ENCODE assay signal across 30 cellular contexts in the genomic region with DNA sequence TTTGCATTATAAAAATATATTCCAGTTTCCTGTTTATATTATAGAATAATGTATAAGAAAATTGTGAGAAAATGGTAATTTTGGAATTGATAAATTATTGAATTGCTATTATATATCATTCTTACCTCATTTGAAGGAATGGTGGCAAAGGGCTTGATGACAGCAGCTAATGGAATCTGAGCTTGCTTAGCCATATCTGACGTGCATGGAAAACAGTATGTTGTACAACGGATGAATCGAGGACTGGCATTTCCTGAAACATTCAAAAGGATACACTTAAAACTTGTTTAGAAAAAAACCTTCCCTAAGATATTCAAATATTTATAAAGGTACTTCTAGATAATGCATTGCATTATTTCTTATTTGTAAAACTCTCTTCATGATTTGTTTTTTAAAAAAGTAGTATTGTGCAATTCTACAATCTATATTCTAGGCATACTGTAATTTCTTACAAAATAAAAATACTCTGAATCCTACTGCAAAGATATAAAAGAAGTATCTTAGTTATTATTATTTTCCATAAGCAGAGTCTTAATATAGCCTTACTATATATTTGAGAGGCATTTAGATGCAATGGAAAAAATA. TPM values are rescaled to one million over a fixed set of nuclear protein-coding genes. Genes with fewer than 3 reads are reported as not detected.
DNase-seq lines count a peak whose midpoint lies in the region; ATAC-seq, FAIRE-seq and TF ChIP-seq lines count a peak whose summit lies in the region.
"Had no signal": no experiment of that assay in that cellular context is flagged by ENCODE, and none has a peak within 500 bp of the region (broad histone marks: within the 10 kb centered on the region; RNA-seq: fewer than 3 reads in every experiment).

No MANE protein-coding gene starts in this region.

- peaks cover 19% of the 10 kb centered on the region for H3K36me3 Mint-ChIP-seq in astrocyte (ENCODE audit: low read depth, unreplicated experiment)
- H3K36me3 Mint-ChIP-seq in naive thymus-derived CD8-positive, alpha-beta T cell: peaks cover 17 to 65% (median 37%) of the 10 kb centered on the region in 3 donors

- POLR2A ChIA-PET in naive thymus-derived CD8-positive, alpha-beta T cell (lab: Charles Lee): no interaction called here

- 84 to 91% (median 88%) methylated on average over 3 of the region's 3 CpGs for WGBS in heart left ventricle, 4 donors

- ATAC-seq in naive thymus-derived CD8-positive, alpha-beta T cell: no peak
- ATAC-seq in heart left ventricle: no peak
- ATAC-seq: activated CD4-positive, alpha-beta T cell treated with anti-CD3 and anti-CD28 coated beads for 36 hours; right cardiac atrium had no signal

- H3K4me1 Mint-ChIP-seq in astrocyte (ENCODE audit: low read depth, unreplicated experiment): peaks cover 16% of the 10 kb centered on the region
- H3K4me1 Mint-ChIP-seq in naive thymus-derived CD8-positive, alpha-beta T cell: no peaks in the 10 kb centered on the region
- H3K4me1 Mint-ChIP-seq: activated CD4-positive, alpha-beta T cell treated with anti-CD3 and anti-CD28 coated beads for 36 hours; CD14-positive monocyte; neural progenitor cell had no signal

- no peaks in the 10 kb centered on the region for H3K9me3 ChIP-seq in astrocyte (ENCODE audit: insufficient read depth, low read depth, low read length)
- no peaks in the 10 kb centered on the region for H3K9me3 ChIP-seq in fibroblast of lung (ENCODE audit: control insufficient read depth, insufficient read depth, low read depth, low read length)
- no peaks in the 10 kb centered on the region for H3K9me3 ChIP-seq in heart left ventricle
- H3K9me3 ChIP-seq: Caco-2, esophagus squamous epithelium, left ventricle myocardium inferior, stomach, thyroid gland, uterus had no signal

- TF ChIP-seq CTCF in astrocyte (IDR thresholded peaks at IDR 0.05; ENCODE audit: insufficient read depth, low read depth, low read length): no peak
- TF ChIP-seq CTCF in fibroblast of lung (conservative IDR thresholded peaks at IDR 0.05 in 1 of 2, IDR thresholded peaks at IDR 0.05 in 1 of 2; ENCODE audit: low read depth in 1 of 2, low read length in 2 of 2): no peak
- TF ChIP-seq CTCF in heart left ventricle (IDR thresholded peaks at IDR 0.05): no peak

- no peak overlapping the region for H3K27ac Mint-ChIP-seq in astrocyte (ENCODE audit: unreplicated experiment)
- no peak overlapping the region for H3K27ac Mint-ChIP-seq in naive thymus-derived CD8-positive, alpha-beta T cell
- H3K27ac Mint-ChIP-seq: activated CD4-positive, alpha-beta T cell treated with anti-CD3 and anti-CD28 coated beads for 36 hours; activated naive CD8-positive, alpha-beta T cell; CD14-positive monocyte; neural progenitor cell had no signal

- H3K79me2 ChIP-seq in astrocyte (ENCODE audit: insufficient read depth, low read length) (peaks cover 83% of the 10 kb centered on the region), fibroblast of lung (ENCODE audit: control insufficient read depth, insufficient read depth, low read length) (peaks cover 30% of the 10 kb centered on the region)

- no peak overlapping the region for H3K4me2 ChIP-seq in astrocyte (ENCODE audit: low read length)
- no peak overlapping the region for H3K4me2 ChIP-seq in fibroblast of lung (ENCODE audit: extremely low read depth, insufficient read depth, low read length)
- H3K4me2 ChIP-seq: neural progenitor cell had no signal

- peak overlapping the region; percentile 45 for H3K27ac ChIP-seq in astrocyte (ENCODE audit: low read depth, low read length)
- H3K27ac ChIP-seq in fibroblast of lung (ENCODE audit: insufficient read depth, low read length): no peak overlapping the region
- H3K27ac ChIP-seq in heart left ventricle: no peak overlapping the region
- H3K27ac ChIP-seq: esophagus squamous epithelium, left ventricle myocardium inferior, neural progenitor cell, stomach, thyroid gland, uterus, VCaP had no signal

- H3K27me3 ChIP-seq in astrocyte (ENCODE audit: insufficient read depth, low read length) (no peaks in the 10 kb centered on the region), fibroblast of lung (ENCODE audit: control insufficient read depth, insufficient read depth, low read length) (no peaks in the 10 kb centered on the region), heart left ventricle (no peaks in the 10 kb centered on the region)
- H3K27me3 ChIP-seq: dorsolateral prefrontal cortex, esophagus squamous epithelium, neural progenitor cell, stomach, thyroid gland, uterus had no signal

- peaks cover 11% of the 10 kb centered on the region for H3K4me1 ChIP-seq in astrocyte (ENCODE audit: insufficient read depth, low read length)
- no peaks in the 10 kb centered on the region for H3K4me1 ChIP-seq in fibroblast of lung (ENCODE audit: control insufficient read depth, extremely low read depth, insufficient read depth, low read length)
- H3K4me1 ChIP-seq in heart left ventricle: peaks cover 0 to 23% (median 4%) of the 10 kb centered on the region in 12 donors
- H3K4me1 ChIP-seq: Caco-2, neural progenitor cell, thyroid gland, uterus had no signal

- TF ChIP-seq POLR2A in heart left ventricle (IDR thresholded peaks at IDR 0.05): no peak

- H3K4me3 ChIP-seq in astrocyte (ENCODE audit: insufficient read depth, low read depth, low read length) (no peak overlapping the region), fibroblast of lung (replicated peaks in 1 of 4; ENCODE audit: control extremely low read depth in 1 of 4, insufficient read depth in 1 of 4, low read depth in 3 of 4, low read length in 4 of 4) (no peak overlapping the region), heart left ventricle (no peak overlapping the region)
- H3K4me3 ChIP-seq: dorsolateral prefrontal cortex, esophagus squamous epithelium, left ventricle myocardium inferior, neural progenitor cell, stomach, thyroid gland, uterus had no signal

- H3K4me3 Mint-ChIP-seq in astrocyte (ENCODE audit: unreplicated experiment): no peak overlapping the region
- H3K4me3 Mint-ChIP-seq in naive thymus-derived CD8-positive, alpha-beta T cell: no peak overlapping the region
- H3K4me3 Mint-ChIP-seq: activated CD4-positive, alpha-beta T cell treated with anti-CD3 and anti-CD28 coated beads for 36 hours; activated naive CD8-positive, alpha-beta T cell; CD14-positive monocyte; neural progenitor cell had no signal

- H4K20me1 ChIP-seq in astrocyte (ENCODE audit: insufficient read depth, low read length) (peaks cover 82% of the 10 kb centered on the region), fibroblast of lung (ENCODE audit: control insufficient read depth, extremely low read depth, insufficient read depth, low read length) (no peaks in the 10 kb centered on the region)

- intact Hi-C loops in heart left ventricle (cut with DNase I): no loop called here

- H2AFZ ChIP-seq in astrocyte (ENCODE audit: low read depth, low read length) (no peak overlapping the region), fibroblast of lung (ENCODE audit: low read length) (no peak overlapping the region)
- H2AFZ ChIP-seq: neural progenitor cell had no signal

- FAIRE-seq in astrocyte (lab: Jason Lieb, UNC): no peak
- FAIRE-seq: endometrium, islet of Langerhans had no signal

- H3K27me3 Mint-ChIP-seq in astrocyte (ENCODE audit: low read depth, unreplicated experiment): no peaks in the 10 kb centered on the region
- no peaks in the 10 kb centered on the region for H3K27me3 Mint-ChIP-seq in naive thymus-derived CD8-positive, alpha-beta T cell
- H3K27me3 Mint-ChIP-seq: activated CD4-positive, alpha-beta T cell treated with anti-CD3 and anti-CD28 coated beads for 36 hours; activated naive CD8-positive, alpha-beta T cell had no signal

- no peaks in the 10 kb centered on the region for H3K9me3 Mint-ChIP-seq in astrocyte (ENCODE audit: unreplicated experiment)
- H3K9me3 Mint-ChIP-seq in naive thymus-derived CD8-positive, alpha-beta T cell: no peaks in the 10 kb centered on the region

- H3K9ac ChIP-seq in astrocyte (ENCODE audit: low read length): no peak overlapping the region
- no peak overlapping the region for H3K9ac ChIP-seq in fibroblast of lung (ENCODE audit: insufficient read depth, low read length)
- H3K9ac ChIP-seq: neural progenitor cell had no signal

- DNase-seq in EL (peak; percentile 39), astrocyte (ENCODE audit: low read depth) (peak; percentile 46), fibroblast of lung (ENCODE audit: low read depth in 2 of 2) (peak; percentile 55 to 60), pulmonary artery endothelial cell (ENCODE audit: low read depth, low spot score) (peak; percentile 67), heart left ventricle (no peak), AML-193 (lab: John Stamatoyannopoulos, UW) (no peak)
- DNase-seq in naive thymus-derived CD8-positive, alpha-beta T cell: no peak
- DNase-seq: activated CD4-positive, alpha-beta T cell treated with anti-CD3 and anti-CD28 coated beads for 36 hours; activated effector memory CD4-positive, alpha-beta T cell treated with Interleukin-2 at 50 U/mL for 16 hours; aorta; Caco-2; DMS53; dorsolateral prefrontal cortex; esophagus squamous epithelium; GDM1; GOT3; left ventricle myocardium inferior; NCI-H446 treated with DMSO at 0.1 percent for 48 hours; right cardiac atrium; stimulated activated CD8-positive, alpha-beta memory T cell treated with anti-CD3 and anti-CD28 coated beads, Interleukin-4, amount 100 ng/mL, for 48 hours; stomach; T1000; thyroid gland; uterus had no signal

- peaks cover 75% of the 10 kb centered on the region for H3K36me3 ChIP-seq in astrocyte (ENCODE audit: insufficient read depth, low read length)
- H3K36me3 ChIP-seq in fibroblast of lung (ENCODE audit: control insufficient read depth, insufficient read depth, low read length): peaks cover 31% of the 10 kb centered on the region
- H3K36me3 ChIP-seq in heart left ventricle: peaks cover 0 to 94% (median 72%) of the 10 kb centered on the region in 9 donors
- H3K36me3 ChIP-seq: neural progenitor cell, uterus had no signal

RNA-seq across cellular contexts. Expression of a gene that starts 38.3 kb away (rescaled TPM):
- total RNA-seq in astrocyte (187 and 188 TPM in 2 replicates), fibroblast of lung (47.8 and 64.6 TPM in 2 replicates), pulmonary artery endothelial cell (50.4 and 54.6 TPM in 2 replicates), heart left ventricle (10 to 100 TPM; 13.3 to 36.4 (median 14.8) TPM)
- polyA plus RNA-seq in fibroblast of lung (92.9 and 105 TPM in 2 replicates), heart left ventricle (10 to 100 TPM in 1 of 2 donors, 1 to 10 TPM in 1; 3.1 to 19.0 TPM)
- 76.6 and 98.2 TPM in 2 replicates for polyA plus RNA-seq in fibroblast of lung (2012)
- 193 and 216 TPM in 2 replicates for polyA minus RNA-seq in fibroblast of lung (ENCODE audit: low replicate concordance)
- total RNA-seq in naive thymus-derived CD8-positive, alpha-beta T cell: 10 to 100 TPM; 14.3 to 19.8 TPM
- 1 to 10 TPM; 7.2 to 9.8 (median 8.0) TPM for polyA plus RNA-seq in naive thymus-derived CD8-positive, alpha-beta T cell

Comparison
In these comparisons a context has a peak if more than half of its experiments do, and no peak if none do; other contexts are left out.
1. DNase-seq: peak in EL (single experiment), astrocyte (single experiment), fibroblast of lung (2 of 2) and pulmonary artery endothelial cell (single experiment); none in naive thymus-derived CD8-positive, alpha-beta T cell (0 of 10), heart left ventricle (0 of 5) and AML-193 (0 of 2).